Comparison of ENCODE assay signal across 1 cellular context in the genomic region with DNA sequence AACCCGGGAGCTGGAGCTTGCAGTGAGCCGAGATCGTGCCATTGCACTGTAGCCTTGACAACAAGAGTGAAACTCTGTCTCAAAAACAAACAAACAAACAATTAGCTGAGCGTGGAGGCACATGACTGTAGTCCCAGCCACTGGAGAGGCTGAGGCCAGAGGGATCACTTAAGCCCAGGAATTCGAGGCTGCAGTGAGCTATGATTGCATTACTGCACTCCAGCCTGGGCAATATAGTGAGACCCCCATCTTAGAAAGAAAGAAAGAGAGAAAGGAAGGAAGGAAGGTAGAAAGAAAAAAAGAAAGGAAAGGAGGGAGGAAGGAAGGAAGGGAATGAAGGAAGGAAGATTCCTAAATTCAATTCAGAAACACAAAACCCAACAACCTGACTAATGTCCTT.
TF ChIP-seq lines count a peak whose summit lies in the region.

No MANE protein-coding gene starts in this region.

TF ChIP-seq in HEK293, 187 proteins besides CTCF, POLR2A, EP300 and RAD21 (continued from another document):
- TF ChIP-seq OVOL3 (tag by site-specific recombination; IDR thresholded peaks at IDR 0.05) (no peak), HOXC10 (CRISPR knock-in tag; IDR thresholded peaks at IDR 0.05) (no peak), ZNF76 (tag by site-specific recombination; IDR thresholded peaks at IDR 0.05; ENCODE audit: borderline replicate concordance, low read depth) (no peak), ZNF157 (tag by site-specific recombination; IDR thresholded peaks at IDR 0.05) (no peak), ZNF223 (tag by site-specific recombination; IDR thresholded peaks at IDR 0.05) (no peak), ZNF664 (tag by site-specific recombination; IDR thresholded peaks at IDR 0.05) (no peak), PRDM1 (tag by site-specific recombination; IDR thresholded peaks at IDR 0.05) (peak; percentile 39; the same call in 1 of the 2 replicates), ZNF529 (tag by site-specific recombination; IDR thresholded peaks at IDR 0.05; ENCODE audit: insufficient replicate concordance) (no peak), ZNF214 (tag by site-specific recombination; IDR thresholded peaks at IDR 0.05; ENCODE audit: borderline replicate concordance) (no peak), ZNF302 (tag by site-specific recombination; IDR thresholded peaks at IDR 0.05; ENCODE audit: low read depth) (no peak), ZNF155 (tag by site-specific recombination; IDR thresholded peaks at IDR 0.05) (no peak), ZNF138 (tag by site-specific recombination; IDR thresholded peaks at IDR 0.05; ENCODE audit: borderline replicate concordance) (no peak), ZNF366 (tag by site-specific recombination; conservative IDR thresholded peaks at IDR 0.05) (peak; percentile 87), ZNF121 (tag by site-specific recombination; IDR thresholded peaks at IDR 0.05) (peak; percentile 96), ZNF544 (tag by site-specific recombination; IDR thresholded peaks at IDR 0.05) (no peak), ZNF707 (tag by site-specific recombination; IDR thresholded peaks at IDR 0.05) (no peak), ZBTB17 (tag by site-specific recombination; IDR thresholded peaks at IDR 0.05) (peak; percentile 86), ZNF785 (tag by site-specific recombination; IDR thresholded peaks at IDR 0.05) (no peak), ZNF112 (tag by site-specific recombination; IDR thresholded peaks at IDR 0.05) (no peak), ZNF621 (tag by site-specific recombination; IDR thresholded peaks at IDR 0.05) (no peak), ZFHX2 (tag by site-specific recombination; conservative IDR thresholded peaks at IDR 0.05) (no peak), ZNF560 (tag by site-specific recombination; IDR thresholded peaks at IDR 0.05; ENCODE audit: borderline replicate concordance) (no peak), ZNF266 (tag by site-specific recombination; IDR thresholded peaks at IDR 0.05; ENCODE audit: low read depth) (no peak), ZNF510 (tag by site-specific recombination; IDR thresholded peaks at IDR 0.05; ENCODE audit: insufficient replicate concordance) (no peak), YY1 (tag by site-specific recombination; IDR thresholded peaks at IDR 0.05) (no peak)
- TF ChIP-seq, protein P1, sequence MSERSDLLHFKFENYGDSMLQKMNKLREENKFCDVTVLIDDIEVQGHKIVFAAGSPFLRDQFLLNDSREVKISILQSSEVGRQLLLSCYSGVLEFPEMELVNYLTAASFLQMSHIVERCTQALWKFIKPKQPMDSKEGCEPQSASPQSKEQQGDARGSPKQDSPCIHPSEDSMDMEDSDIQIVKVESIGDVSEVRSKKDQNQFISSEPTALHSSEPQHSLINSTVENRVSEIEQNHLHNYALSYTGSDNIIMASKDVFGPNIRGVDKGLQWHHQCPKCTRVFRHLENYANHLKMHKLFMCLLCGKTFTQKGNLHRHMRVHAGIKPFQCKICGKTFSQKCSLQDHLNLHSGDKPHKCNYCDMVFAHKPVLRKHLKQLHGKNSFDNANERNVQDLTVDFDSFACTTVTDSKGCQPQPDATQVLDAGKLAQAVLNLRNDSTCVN (tag by site-specific recombination; optimal IDR thresholded peaks at IDR 0.05): no peak
- TF ChIP-seq, protein P2, sequence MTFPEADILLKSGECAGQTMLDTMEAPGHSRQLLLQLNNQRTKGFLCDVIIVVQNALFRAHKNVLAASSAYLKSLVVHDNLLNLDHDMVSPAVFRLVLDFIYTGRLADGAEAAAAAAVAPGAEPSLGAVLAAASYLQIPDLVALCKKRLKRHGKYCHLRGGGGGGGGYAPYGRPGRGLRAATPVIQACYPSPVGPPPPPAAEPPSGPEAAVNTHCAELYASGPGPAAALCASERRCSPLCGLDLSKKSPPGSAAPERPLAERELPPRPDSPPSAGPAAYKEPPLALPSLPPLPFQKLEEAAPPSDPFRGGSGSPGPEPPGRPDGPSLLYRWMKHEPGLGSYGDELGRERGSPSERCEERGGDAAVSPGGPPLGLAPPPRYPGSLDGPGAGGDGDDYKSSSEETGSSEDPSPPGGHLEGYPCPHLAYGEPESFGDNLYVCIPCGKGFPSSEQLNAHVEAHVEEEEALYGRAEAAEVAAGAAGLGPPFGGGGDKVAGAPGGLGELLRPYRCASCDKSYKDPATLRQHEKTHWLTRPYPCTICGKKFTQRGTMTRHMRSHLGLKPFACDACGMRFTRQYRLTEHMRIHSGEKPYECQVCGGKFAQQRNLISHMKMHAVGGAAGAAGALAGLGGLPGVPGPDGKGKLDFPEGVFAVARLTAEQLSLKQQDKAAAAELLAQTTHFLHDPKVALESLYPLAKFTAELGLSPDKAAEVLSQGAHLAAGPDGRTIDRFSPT (tag by site-specific recombination; IDR thresholded peaks at IDR 0.05): no peak
- TF ChIP-seq, protein P3, sequence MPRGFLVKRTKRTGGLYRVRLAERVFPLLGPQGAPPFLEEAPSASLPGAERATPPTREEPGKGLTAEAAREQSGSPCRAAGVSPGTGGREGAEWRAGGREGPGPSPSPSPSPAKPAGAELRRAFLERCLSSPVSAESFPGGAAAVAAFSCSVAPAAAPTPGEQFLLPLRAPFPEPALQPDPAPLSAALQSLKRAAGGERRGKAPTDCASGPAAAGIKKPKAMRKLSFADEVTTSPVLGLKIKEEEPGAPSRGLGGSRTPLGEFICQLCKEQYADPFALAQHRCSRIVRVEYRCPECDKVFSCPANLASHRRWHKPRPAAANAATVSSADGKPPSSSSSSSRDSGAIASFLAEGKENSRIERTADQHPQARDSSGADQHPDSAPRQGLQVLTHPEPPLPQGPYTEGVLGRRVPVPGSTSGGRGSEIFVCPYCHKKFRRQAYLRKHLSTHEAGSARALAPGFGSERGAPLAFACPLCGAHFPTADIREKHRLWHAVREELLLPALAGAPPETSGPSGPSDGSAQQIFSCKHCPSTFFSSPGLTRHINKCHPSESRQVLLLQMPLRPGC (tag by site-specific recombination; IDR thresholded peaks at IDR 0.05): no peak
- TF ChIP-seq, protein P4, sequence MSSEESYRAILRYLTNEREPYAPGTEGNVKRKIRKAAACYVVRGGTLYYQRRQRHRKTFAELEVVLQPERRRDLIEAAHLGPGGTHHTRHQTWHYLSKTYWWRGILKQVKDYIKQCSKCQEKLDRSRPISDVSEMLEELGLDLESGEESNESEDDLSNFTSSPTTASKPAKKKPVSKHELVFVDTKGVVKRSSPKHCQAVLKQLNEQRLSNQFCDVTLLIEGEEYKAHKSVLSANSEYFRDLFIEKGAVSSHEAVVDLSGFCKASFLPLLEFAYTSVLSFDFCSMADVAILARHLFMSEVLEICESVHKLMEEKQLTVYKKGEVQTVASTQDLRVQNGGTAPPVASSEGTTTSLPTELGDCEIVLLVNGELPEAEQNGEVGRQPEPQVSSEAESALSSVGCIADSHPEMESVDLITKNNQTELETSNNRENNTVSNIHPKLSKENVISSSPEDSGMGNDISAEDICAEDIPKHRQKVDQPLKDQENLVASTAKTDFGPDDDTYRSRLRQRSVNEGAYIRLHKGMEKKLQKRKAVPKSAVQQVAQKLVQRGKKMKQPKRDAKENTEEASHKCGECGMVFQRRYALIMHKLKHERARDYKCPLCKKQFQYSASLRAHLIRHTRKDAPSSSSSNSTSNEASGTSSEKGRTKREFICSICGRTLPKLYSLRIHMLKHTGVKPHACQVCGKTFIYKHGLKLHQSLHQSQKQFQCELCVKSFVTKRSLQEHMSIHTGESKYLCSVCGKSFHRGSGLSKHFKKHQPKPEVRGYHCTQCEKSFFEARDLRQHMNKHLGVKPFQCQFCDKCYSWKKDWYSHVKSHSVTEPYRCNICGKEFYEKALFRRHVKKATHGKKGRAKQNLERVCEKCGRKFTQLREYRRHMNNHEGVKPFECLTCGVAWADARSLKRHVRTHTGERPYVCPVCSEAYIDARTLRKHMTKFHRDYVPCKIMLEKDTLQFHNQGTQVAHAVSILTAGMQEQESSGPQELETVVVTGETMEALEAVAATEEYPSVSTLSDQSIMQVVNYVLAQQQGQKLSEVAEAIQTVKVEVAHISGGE (tag by site-specific recombination; conservative IDR thresholded peaks at IDR 0.05; ENCODE audit: low read depth): no peak
- TF ChIP-seq, protein P5, sequence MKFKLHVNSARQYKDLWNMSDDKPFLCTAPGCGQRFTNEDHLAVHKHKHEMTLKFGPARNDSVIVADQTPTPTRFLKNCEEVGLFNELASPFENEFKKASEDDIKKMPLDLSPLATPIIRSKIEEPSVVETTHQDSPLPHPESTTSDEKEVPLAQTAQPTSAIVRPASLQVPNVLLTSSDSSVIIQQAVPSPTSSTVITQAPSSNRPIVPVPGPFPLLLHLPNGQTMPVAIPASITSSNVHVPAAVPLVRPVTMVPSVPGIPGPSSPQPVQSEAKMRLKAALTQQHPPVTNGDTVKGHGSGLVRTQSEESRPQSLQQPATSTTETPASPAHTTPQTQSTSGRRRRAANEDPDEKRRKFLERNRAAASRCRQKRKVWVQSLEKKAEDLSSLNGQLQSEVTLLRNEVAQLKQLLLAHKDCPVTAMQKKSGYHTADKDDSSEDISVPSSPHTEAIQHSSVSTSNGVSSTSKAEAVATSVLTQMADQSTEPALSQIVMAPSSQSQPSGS (tag by site-specific recombination; IDR thresholded peaks at IDR 0.05; ENCODE audit: low read depth): no peak
